Comparison of ENCODE assay signal across 3 cellular contexts in the genomic region with DNA sequence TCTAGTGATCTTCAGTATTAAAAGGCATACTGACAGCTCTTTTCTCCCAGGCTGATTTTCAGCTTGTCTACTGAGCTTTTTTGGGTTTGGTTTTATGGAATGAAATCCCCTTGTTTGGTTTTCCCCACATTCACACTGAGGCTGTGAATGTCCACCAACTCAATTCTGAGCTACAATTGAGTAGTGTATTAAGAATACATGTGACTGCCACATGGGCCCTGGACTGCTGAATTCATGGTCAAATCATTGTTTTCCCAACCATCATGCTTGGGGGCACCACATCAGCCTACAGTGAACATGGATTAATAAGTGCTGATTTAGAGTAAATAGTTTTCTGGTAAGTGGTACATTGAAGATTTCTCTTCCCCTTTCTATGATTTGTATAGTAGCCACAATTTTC.
TF ChIP-seq lines count a peak whose summit lies in the region.

No MANE protein-coding gene starts in this region.

TF ChIP-seq in A549, 52 proteins besides CTCF, POLR2A, EP300 and RAD21:
- no peak for TF ChIP-seq POLR2AphosphoS2 (conservative IDR thresholded peaks at IDR 0.05; ENCODE audit: low read length)
- no peak for TF ChIP-seq MAFK (IDR thresholded peaks at IDR 0.05; ENCODE audit: partially characterized antibody)
- TF ChIP-seq HOXB5 (CRISPR knock-in tag; IDR thresholded peaks at IDR 0.05): no peak
- no peak for TF ChIP-seq GATA3 (IDR thresholded peaks at IDR 0.05; ENCODE audit: borderline replicate concordance)
- TF ChIP-seq NR3C1 (IDR thresholded peaks at IDR 0.05): no peak
- TF ChIP-seq RARB (CRISPR knock-in tag; IDR thresholded peaks at IDR 0.05): no peak
- no peak for TF ChIP-seq NFE2L2 (conservative IDR thresholded peaks at IDR 0.05; ENCODE audit: low read length)
- no peak for TF ChIP-seq EHF (CRISPR knock-in tag; IDR thresholded peaks at IDR 0.05)
TF ChIP-seq in A549: peak in this region for 0.

TF ChIP-seq in HEK293, 187 proteins besides CTCF, POLR2A, EP300 and RAD21:
- TF ChIP-seq ZNF169 (tag by site-specific recombination; IDR thresholded peaks at IDR 0.05) (no peak), ZBTB20 (tag by site-specific recombination; IDR thresholded peaks at IDR 0.05) (peak; percentile 34; the same call in 1 of the 2 replicates)

TF ChIP-seq in K562, 482 proteins besides CTCF, POLR2A, EP300 and RAD21:
- TF ChIP-seq, protein P1, sequence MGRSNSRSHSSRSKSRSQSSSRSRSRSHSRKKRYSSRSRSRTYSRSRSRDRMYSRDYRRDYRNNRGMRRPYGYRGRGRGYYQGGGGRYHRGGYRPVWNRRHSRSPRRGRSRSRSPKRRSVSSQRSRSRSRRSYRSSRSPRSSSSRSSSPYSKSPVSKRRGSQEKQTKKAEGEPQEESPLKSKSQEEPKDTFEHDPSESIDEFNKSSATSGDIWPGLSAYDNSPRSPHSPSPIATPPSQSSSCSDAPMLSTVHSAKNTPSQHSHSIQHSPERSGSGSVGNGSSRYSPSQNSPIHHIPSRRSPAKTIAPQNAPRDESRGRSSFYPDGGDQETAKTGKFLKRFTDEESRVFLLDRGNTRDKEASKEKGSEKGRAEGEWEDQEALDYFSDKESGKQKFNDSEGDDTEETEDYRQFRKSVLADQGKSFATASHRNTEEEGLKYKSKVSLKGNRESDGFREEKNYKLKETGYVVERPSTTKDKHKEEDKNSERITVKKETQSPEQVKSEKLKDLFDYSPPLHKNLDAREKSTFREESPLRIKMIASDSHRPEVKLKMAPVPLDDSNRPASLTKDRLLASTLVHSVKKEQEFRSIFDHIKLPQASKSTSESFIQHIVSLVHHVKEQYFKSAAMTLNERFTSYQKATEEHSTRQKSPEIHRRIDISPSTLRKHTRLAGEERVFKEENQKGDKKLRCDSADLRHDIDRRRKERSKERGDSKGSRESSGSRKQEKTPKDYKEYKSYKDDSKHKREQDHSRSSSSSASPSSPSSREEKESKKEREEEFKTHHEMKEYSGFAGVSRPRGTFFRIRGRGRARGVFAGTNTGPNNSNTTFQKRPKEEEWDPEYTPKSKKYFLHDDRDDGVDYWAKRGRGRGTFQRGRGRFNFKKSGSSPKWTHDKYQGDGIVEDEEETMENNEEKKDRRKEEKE (IDR thresholded peaks at IDR 0.05; ENCODE audit: borderline replicate concordance in 1 of 2, control insufficient read depth in 1 of 2, low read depth in 2 of 2, low read length in 1 of 2): no peak
- TF ChIP-seq NELFE (IDR thresholded peaks at IDR 0.05; ENCODE audit: insufficient read depth, insufficient read length): no peak
- no peak for TF ChIP-seq ZSCAN29 (IDR thresholded peaks at IDR 0.05)
- TF ChIP-seq, protein P2, sequence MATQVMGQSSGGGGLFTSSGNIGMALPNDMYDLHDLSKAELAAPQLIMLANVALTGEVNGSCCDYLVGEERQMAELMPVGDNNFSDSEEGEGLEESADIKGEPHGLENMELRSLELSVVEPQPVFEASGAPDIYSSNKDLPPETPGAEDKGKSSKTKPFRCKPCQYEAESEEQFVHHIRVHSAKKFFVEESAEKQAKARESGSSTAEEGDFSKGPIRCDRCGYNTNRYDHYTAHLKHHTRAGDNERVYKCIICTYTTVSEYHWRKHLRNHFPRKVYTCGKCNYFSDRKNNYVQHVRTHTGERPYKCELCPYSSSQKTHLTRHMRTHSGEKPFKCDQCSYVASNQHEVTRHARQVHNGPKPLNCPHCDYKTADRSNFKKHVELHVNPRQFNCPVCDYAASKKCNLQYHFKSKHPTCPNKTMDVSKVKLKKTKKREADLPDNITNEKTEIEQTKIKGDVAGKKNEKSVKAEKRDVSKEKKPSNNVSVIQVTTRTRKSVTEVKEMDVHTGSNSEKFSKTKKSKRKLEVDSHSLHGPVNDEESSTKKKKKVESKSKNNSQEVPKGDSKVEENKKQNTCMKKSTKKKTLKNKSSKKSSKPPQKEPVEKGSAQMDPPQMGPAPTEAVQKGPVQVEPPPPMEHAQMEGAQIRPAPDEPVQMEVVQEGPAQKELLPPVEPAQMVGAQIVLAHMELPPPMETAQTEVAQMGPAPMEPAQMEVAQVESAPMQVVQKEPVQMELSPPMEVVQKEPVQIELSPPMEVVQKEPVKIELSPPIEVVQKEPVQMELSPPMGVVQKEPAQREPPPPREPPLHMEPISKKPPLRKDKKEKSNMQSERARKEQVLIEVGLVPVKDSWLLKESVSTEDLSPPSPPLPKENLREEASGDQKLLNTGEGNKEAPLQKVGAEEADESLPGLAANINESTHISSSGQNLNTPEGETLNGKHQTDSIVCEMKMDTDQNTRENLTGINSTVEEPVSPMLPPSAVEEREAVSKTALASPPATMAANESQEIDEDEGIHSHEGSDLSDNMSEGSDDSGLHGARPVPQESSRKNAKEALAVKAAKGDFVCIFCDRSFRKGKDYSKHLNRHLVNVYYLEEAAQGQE (CRISPR knock-in tag; IDR thresholded peaks at IDR 0.05; ENCODE audit: low read depth): no peak
- no peak for TF ChIP-seq POLR3A (IDR thresholded peaks at IDR 0.05; ENCODE audit: borderline replicate concordance, extremely low read depth, insufficient read depth, insufficient read length)
- TF ChIP-seq ETV6 (IDR thresholded peaks at IDR 0.05; ENCODE audit: borderline replicate concordance in 1 of 2, low read depth in 2 of 2, low read length in 1 of 2): no peak
- no peak for TF ChIP-seq ETV6 (CRISPR knock-in tag; IDR thresholded peaks at IDR 0.05; ENCODE audit: borderline replicate concordance)
- TF ChIP-seq, protein P3, sequence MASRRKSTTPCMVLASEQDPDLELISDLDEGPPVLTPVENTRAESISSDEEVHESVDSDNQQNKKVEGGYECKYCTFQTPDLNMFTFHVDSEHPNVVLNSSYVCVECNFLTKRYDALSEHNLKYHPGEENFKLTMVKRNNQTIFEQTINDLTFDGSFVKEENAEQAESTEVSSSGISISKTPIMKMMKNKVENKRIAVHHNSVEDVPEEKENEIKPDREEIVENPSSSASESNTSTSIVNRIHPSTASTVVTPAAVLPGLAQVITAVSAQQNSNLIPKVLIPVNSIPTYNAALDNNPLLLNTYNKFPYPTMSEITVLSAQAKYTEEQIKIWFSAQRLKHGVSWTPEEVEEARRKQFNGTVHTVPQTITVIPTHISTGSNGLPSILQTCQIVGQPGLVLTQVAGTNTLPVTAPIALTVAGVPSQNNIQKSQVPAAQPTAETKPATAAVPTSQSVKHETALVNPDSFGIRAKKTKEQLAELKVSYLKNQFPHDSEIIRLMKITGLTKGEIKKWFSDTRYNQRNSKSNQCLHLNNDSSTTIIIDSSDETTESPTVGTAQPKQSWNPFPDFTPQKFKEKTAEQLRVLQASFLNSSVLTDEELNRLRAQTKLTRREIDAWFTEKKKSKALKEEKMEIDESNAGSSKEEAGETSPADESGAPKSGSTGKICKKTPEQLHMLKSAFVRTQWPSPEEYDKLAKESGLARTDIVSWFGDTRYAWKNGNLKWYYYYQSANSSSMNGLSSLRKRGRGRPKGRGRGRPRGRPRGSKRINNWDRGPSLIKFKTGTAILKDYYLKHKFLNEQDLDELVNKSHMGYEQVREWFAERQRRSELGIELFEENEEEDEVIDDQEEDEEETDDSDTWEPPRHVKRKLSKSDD (conservative IDR thresholded peaks at IDR 0.05; ENCODE audit: low read length): no peak
- TF ChIP-seq, protein P4, sequence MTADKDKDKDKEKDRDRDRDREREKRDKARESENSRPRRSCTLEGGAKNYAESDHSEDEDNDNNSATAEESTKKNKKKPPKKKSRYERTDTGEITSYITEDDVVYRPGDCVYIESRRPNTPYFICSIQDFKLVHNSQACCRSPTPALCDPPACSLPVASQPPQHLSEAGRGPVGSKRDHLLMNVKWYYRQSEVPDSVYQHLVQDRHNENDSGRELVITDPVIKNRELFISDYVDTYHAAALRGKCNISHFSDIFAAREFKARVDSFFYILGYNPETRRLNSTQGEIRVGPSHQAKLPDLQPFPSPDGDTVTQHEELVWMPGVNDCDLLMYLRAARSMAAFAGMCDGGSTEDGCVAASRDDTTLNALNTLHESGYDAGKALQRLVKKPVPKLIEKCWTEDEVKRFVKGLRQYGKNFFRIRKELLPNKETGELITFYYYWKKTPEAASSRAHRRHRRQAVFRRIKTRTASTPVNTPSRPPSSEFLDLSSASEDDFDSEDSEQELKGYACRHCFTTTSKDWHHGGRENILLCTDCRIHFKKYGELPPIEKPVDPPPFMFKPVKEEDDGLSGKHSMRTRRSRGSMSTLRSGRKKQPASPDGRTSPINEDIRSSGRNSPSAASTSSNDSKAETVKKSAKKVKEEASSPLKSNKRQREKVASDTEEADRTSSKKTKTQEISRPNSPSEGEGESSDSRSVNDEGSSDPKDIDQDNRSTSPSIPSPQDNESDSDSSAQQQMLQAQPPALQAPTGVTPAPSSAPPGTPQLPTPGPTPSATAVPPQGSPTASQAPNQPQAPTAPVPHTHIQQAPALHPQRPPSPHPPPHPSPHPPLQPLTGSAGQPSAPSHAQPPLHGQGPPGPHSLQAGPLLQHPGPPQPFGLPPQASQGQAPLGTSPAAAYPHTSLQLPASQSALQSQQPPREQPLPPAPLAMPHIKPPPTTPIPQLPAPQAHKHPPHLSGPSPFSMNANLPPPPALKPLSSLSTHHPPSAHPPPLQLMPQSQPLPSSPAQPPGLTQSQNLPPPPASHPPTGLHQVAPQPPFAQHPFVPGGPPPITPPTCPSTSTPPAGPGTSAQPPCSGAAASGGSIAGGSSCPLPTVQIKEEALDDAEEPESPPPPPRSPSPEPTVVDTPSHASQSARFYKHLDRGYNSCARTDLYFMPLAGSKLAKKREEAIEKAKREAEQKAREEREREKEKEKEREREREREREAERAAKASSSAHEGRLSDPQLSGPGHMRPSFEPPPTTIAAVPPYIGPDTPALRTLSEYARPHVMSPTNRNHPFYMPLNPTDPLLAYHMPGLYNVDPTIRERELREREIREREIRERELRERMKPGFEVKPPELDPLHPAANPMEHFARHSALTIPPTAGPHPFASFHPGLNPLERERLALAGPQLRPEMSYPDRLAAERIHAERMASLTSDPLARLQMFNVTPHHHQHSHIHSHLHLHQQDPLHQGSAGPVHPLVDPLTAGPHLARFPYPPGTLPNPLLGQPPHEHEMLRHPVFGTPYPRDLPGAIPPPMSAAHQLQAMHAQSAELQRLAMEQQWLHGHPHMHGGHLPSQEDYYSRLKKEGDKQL (CRISPR knock-in tag; IDR thresholded peaks at IDR 0.05; ENCODE audit: borderline replicate concordance): no peak
- TF ChIP-seq GATAD2B (IDR thresholded peaks at IDR 0.05; ENCODE audit: borderline replicate concordance): no peak
- no peak for TF ChIP-seq GABPA (tag; conservative IDR thresholded peaks at IDR 0.05; ENCODE audit: low read depth)
- TF ChIP-seq, protein P5, sequence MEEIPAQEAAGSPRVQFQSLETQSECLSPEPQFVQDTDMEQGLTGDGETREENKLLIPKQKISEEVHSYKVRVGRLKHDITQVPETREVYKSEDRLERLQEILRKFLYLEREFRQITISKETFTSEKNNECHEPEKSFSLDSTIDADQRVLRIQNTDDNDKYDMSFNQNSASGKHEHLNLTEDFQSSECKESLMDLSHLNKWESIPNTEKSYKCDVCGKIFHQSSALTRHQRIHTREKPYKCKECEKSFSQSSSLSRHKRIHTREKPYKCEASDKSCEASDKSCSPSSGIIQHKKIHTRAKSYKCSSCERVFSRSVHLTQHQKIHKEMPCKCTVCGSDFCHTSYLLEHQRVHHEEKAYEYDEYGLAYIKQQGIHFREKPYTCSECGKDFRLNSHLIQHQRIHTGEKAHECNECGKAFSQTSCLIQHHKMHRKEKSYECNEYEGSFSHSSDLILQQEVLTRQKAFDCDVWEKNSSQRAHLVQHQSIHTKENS (CRISPR knock-in tag; IDR thresholded peaks at IDR 0.05): no peak
- TF ChIP-seq YBX1 (IDR thresholded peaks at IDR 0.05): no peak
- TF ChIP-seq, protein P6, sequence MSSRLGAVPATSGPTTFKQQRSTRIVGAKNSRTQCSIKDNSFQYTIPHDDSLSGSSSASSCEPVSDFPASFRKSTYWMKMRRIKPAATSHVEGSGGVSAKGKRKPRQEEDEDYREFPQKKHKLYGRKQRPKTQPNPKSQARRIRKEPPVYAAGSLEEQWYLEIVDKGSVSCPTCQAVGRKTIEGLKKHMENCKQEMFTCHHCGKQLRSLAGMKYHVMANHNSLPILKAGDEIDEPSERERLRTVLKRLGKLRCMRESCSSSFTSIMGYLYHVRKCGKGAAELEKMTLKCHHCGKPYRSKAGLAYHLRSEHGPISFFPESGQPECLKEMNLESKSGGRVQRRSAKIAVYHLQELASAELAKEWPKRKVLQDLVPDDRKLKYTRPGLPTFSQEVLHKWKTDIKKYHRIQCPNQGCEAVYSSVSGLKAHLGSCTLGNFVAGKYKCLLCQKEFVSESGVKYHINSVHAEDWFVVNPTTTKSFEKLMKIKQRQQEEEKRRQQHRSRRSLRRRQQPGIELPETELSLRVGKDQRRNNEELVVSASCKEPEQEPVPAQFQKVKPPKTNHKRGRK (tag; IDR thresholded peaks at IDR 0.05): no peak
- TF ChIP-seq, protein P7, sequence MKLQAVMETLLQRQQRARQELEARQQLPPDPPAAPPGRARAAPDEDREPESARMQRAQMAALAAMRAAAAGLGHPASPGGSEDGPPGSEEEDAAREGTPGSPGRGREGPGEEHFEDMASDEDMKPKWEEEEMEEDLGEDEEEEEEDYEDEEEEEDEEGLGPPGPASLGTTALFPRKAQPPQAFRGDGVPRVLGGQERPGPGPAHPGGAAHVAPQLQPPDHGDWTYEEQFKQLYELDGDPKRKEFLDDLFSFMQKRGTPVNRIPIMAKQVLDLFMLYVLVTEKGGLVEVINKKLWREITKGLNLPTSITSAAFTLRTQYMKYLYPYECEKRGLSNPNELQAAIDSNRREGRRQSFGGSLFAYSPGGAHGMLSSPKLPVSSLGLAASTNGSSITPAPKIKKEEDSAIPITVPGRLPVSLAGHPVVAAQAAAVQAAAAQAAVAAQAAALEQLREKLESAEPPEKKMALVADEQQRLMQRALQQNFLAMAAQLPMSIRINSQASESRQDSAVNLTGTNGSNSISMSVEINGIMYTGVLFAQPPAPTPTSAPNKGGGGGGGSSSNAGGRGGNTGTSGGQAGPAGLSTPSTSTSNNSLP (IDR thresholded peaks at IDR 0.05; ENCODE audit: borderline replicate concordance, low read depth, low read length): no peak
- TF ChIP-seq PHB2 (IDR thresholded peaks at IDR 0.05; ENCODE audit: low read depth): no peak
- TF ChIP-seq HNRNPH1 (optimal IDR thresholded peaks at IDR 0.05; ENCODE audit: low read depth, low read length): no peak
- no peak for TF ChIP-seq XRCC5 (IDR thresholded peaks at IDR 0.05; ENCODE audit: low read depth, low read length)
- TF ChIP-seq, protein P8, sequence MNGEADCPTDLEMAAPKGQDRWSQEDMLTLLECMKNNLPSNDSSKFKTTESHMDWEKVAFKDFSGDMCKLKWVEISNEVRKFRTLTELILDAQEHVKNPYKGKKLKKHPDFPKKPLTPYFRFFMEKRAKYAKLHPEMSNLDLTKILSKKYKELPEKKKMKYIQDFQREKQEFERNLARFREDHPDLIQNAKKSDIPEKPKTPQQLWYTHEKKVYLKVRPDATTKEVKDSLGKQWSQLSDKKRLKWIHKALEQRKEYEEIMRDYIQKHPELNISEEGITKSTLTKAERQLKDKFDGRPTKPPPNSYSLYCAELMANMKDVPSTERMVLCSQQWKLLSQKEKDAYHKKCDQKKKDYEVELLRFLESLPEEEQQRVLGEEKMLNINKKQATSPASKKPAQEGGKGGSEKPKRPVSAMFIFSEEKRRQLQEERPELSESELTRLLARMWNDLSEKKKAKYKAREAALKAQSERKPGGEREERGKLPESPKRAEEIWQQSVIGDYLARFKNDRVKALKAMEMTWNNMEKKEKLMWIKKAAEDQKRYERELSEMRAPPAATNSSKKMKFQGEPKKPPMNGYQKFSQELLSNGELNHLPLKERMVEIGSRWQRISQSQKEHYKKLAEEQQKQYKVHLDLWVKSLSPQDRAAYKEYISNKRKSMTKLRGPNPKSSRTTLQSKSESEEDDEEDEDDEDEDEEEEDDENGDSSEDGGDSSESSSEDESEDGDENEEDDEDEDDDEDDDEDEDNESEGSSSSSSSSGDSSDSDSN (IDR thresholded peaks at IDR 0.05; ENCODE audit: borderline replicate concordance in 1 of 2, low read depth in 2 of 2, low read length in 2 of 2): no peak
- TF ChIP-seq TRIM28 (IDR thresholded peaks at IDR 0.05): no peak
TF ChIP-seq in K562: peak in this region for 0.
